In genomic region chr18:67590571-67591141, GRCh38 we compare ENCODE assay signal across 13 cellular contexts.
A peak's percentile ranks its signal among the peaks of the same experiment; 100 is the strongest.
DNase-seq lines count a peak whose midpoint lies in the region; ATAC-seq and TF ChIP-seq lines count a peak whose summit lies in the region.
"Had no signal": no experiment of that assay in that cellular context is flagged by ENCODE, and none has a peak within 500 bp of the region (broad histone marks: within the 10 kb centered on the region; RNA-seq: fewer than 3 reads in every experiment).

No MANE protein-coding gene starts in this region.

- H3K36me3 ChIP-seq in mesenchymal stem cell (ENCODE audit: control insufficient read depth in 1 of 2, insufficient read depth in 2 of 2, low read depth in 1 of 2, low read length in 2 of 2): no peaks in the 10 kb centered on the region
- H3K36me3 ChIP-seq: upper lobe of left lung, WERI-Rb-1 had no signal

- TF ChIP-seq CTCF in choroid plexus epithelial cell (conservative IDR thresholded peaks at IDR 0.05; ENCODE audit: low read depth, low read length): peak; percentile 39

- H2BK15ac ChIP-seq in mesenchymal stem cell (ENCODE audit: low read depth, poor library complexity, severe bottlenecking): no peak overlapping the region

- no peaks in the 10 kb centered on the region for H3K27me3 ChIP-seq in mesenchymal stem cell (ENCODE audit: control insufficient read depth in 1 of 2, insufficient read depth in 1 of 2, low read length in 2 of 2)
- H3K27me3 ChIP-seq: upper lobe of left lung had no signal

- no peak overlapping the region for H3K4me2 ChIP-seq in mesenchymal stem cell (ENCODE audit: low read length, poor library complexity, severe bottlenecking)

- H3K9ac ChIP-seq in mesenchymal stem cell (ENCODE audit: low read length): peak overlapping the region; percentile 34

- intact Hi-C loops in posterior cingulate gyrus (cut with DNase I): no loop called here

- no peak overlapping the region for H2AFZ ChIP-seq in mesenchymal stem cell (ENCODE audit: low read depth, low read length)

- H3K4me3 ChIP-seq in choroid plexus epithelial cell (ENCODE audit: low read depth, low read length): no peak overlapping the region
- H3K4me3 ChIP-seq in mesenchymal stem cell (ENCODE audit: insufficient read depth in 1 of 2, low read depth in 1 of 2, low read length in 2 of 2): no peak overlapping the region
- H3K4me3 ChIP-seq: upper lobe of left lung had no signal

- peaks cover 9% of the 10 kb centered on the region for H3K9me3 ChIP-seq in mesenchymal stem cell (ENCODE audit: control insufficient read depth, low read length)
- H3K9me3 ChIP-seq: upper lobe of left lung had no signal

- H2BK120ac ChIP-seq in mesenchymal stem cell (ENCODE audit: low read depth, low read length): no peak overlapping the region

- 18% methylated on average over 3 of the region's 3 CpGs for WGBS in mesenchymal stem cell

- no peak overlapping the region for H2BK12ac ChIP-seq in mesenchymal stem cell (ENCODE audit: low read length in 2 of 2)

- H2BK5ac ChIP-seq in mesenchymal stem cell (ENCODE audit: low read depth, low read length, poor library complexity, severe bottlenecking): no peak overlapping the region

- H3K18ac ChIP-seq in mesenchymal stem cell (ENCODE audit: low read depth in 1 of 2, low read length in 2 of 2): no peak overlapping the region

- no peak overlapping the region for H4K91ac ChIP-seq in mesenchymal stem cell (ENCODE audit: low read length)

- H4K8ac ChIP-seq in mesenchymal stem cell (ENCODE audit: low read length): no peak overlapping the region

- ATAC-seq in GM21390 (IDR thresholded peaks at IDR 0.05; ENCODE audit: unreplicated experiment): no peak

- no peak overlapping the region for H3K23ac ChIP-seq in mesenchymal stem cell (ENCODE audit: low read length in 2 of 2)

- H3K14ac ChIP-seq in mesenchymal stem cell (ENCODE audit: low read length in 2 of 2): no peak overlapping the region

- no peaks in the 10 kb centered on the region for H3K4me1 ChIP-seq in mesenchymal stem cell (ENCODE audit: control insufficient read depth, insufficient read depth, low read depth, low read length)
- H3K4me1 ChIP-seq: upper lobe of left lung had no signal

- no peak overlapping the region for H2AK5ac ChIP-seq in mesenchymal stem cell (ENCODE audit: low read length, severe bottlenecking)

- H3K79me1 ChIP-seq in mesenchymal stem cell (replicated peaks; ENCODE audit: low read length, poor library complexity, severe bottlenecking): no peaks in the 10 kb centered on the region

- H3K27ac ChIP-seq in mesenchymal stem cell (ENCODE audit: low read length, poor library complexity, severe bottlenecking): no peak overlapping the region
- H3K27ac ChIP-seq: upper lobe of left lung, WERI-Rb-1 had no signal

- no peak overlapping the region for H3K4ac ChIP-seq in mesenchymal stem cell (ENCODE audit: low read depth in 1 of 2, low read length in 2 of 2)

- peak; percentile 9 for DNase-seq in GM03348 (ENCODE audit: low spot score)
- DNase-seq in NCI-H1105 (lab: John Stamatoyannopoulos, UW): peak; percentile 49
- peak; percentile 61 for DNase-seq in choroid plexus epithelial cell (ENCODE audit: low read depth)
- DNase-seq in mesenchymal stem cell: peak; percentile 8
- DNase-seq in activated gamma-delta T cell treated with Interleukin-2 at 50 U/mL for 16 hours: no peak
- DNase-seq in posterior cingulate gyrus: no peak
- DNase-seq in hippocampal formation (lab: John Stamatoyannopoulos, UW): no peak
- DNase-seq: anterior cingulate cortex, NCI-H1048, SIG-M5, upper lobe of left lung, WERI-Rb-1 had no signal

Comparison
In these comparisons a context has a peak if more than half of its experiments do, and no peak if none do; other contexts are left out.
1. DNase-seq: peak in GM03348 (single experiment), NCI-H1105 (single experiment), choroid plexus epithelial cell (single experiment) and mesenchymal stem cell (single experiment); none in activated gamma-delta T cell treated with Interleukin-2 at 50 U/mL for 16 hours (single experiment), posterior cingulate gyrus (0 of 10) and hippocampal formation (0 of 2).